1 cellular context compared by ENCODE assay signal in the genomic region with DNA sequence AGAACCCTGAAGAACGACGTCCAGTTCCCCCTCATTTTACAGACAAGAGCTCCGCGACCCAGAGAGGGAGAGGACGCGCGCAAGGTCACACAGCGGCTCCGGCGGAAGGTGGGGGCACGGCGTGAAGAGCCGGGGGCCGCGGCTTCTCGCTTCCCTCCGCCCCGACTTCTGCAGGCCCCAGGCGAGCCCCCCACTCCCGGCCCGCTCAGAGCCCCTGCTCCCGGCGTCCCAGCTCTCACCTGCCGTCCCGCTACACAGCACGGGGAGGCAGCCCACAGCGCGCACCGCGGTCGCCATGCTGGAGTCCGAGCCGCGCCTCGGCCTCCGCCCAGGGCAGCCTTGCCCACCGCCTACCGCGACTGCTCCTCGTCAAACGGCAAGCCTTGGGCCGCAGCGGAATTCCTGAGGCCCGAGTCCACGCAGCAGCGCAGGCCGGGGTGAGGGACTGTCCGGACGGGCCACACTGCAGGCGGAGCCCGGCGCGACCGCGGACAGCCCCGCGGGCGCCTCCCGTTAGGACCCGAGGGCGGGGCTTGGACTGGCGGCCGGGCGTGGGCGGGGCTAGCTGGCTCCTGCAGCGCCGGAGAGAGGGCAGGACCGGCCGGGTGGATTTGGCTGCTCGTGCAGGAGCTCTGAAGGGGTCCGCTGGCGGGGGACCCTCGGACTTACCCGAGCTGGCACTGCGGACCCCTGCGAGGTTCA.
A peak's percentile ranks its signal among the peaks of the same experiment; 100 is the strongest.
TF ChIP-seq lines count a peak whose summit lies in the region.

A gene (minus strand): TSS at position 314 of the 702 bp plus-strand sequence. CDS start 17 bp downstream, at position 297.

TF ChIP-seq in HepG2, 621 proteins besides CTCF, POLR2A, EP300 and RAD21 (continued from another document and continues in another):
- no peak for TF ChIP-seq NR1H2 (CRISPR knock-in tag; IDR thresholded peaks at IDR 0.05; ENCODE audit: borderline replicate concordance, low read depth)
- TF ChIP-seq ZNF746 (CRISPR knock-in tag; IDR thresholded peaks at IDR 0.05): no peak
- peak; percentile 79; the same call in 1 of the 2 replicates for TF ChIP-seq ZFP36L1 (CRISPR knock-in tag; IDR thresholded peaks at IDR 0.05)
- TF ChIP-seq NONO (IDR thresholded peaks at IDR 0.05): no peak
- peak; percentile 98 for TF ChIP-seq NONO (CRISPR knock-in tag; conservative IDR thresholded peaks at IDR 0.05)
- TF ChIP-seq PHF20 (CRISPR knock-in tag; IDR thresholded peaks at IDR 0.05): peak; percentile 85
- TF ChIP-seq NFE2L2 (IDR thresholded peaks at IDR 0.05; ENCODE audit: low read length): no peak
- TF ChIP-seq, protein P1, sequence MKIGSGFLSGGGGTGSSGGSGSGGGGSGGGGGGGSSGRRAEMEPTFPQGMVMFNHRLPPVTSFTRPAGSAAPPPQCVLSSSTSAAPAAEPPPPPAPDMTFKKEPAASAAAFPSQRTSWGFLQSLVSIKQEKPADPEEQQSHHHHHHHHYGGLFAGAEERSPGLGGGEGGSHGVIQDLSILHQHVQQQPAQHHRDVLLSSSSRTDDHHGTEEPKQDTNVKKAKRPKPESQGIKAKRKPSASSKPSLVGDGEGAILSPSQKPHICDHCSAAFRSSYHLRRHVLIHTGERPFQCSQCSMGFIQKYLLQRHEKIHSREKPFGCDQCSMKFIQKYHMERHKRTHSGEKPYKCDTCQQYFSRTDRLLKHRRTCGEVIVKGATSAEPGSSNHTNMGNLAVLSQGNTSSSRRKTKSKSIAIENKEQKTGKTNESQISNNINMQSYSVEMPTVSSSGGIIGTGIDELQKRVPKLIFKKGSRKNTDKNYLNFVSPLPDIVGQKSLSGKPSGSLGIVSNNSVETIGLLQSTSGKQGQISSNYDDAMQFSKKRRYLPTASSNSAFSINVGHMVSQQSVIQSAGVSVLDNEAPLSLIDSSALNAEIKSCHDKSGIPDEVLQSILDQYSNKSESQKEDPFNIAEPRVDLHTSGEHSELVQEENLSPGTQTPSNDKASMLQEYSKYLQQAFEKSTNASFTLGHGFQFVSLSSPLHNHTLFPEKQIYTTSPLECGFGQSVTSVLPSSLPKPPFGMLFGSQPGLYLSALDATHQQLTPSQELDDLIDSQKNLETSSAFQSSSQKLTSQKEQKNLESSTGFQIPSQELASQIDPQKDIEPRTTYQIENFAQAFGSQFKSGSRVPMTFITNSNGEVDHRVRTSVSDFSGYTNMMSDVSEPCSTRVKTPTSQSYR (CRISPR knock-in tag; IDR thresholded peaks at IDR 0.05; ENCODE audit: borderline replicate concordance): no peak
- peak; percentile 60; the same call in 1 of the 2 replicates for TF ChIP-seq ARID2 (CRISPR knock-in tag; IDR thresholded peaks at IDR 0.05; ENCODE audit: borderline replicate concordance)
- TF ChIP-seq FLYWCH1 (CRISPR knock-in tag; IDR thresholded peaks at IDR 0.05): no peak
- TF ChIP-seq, protein P2, sequence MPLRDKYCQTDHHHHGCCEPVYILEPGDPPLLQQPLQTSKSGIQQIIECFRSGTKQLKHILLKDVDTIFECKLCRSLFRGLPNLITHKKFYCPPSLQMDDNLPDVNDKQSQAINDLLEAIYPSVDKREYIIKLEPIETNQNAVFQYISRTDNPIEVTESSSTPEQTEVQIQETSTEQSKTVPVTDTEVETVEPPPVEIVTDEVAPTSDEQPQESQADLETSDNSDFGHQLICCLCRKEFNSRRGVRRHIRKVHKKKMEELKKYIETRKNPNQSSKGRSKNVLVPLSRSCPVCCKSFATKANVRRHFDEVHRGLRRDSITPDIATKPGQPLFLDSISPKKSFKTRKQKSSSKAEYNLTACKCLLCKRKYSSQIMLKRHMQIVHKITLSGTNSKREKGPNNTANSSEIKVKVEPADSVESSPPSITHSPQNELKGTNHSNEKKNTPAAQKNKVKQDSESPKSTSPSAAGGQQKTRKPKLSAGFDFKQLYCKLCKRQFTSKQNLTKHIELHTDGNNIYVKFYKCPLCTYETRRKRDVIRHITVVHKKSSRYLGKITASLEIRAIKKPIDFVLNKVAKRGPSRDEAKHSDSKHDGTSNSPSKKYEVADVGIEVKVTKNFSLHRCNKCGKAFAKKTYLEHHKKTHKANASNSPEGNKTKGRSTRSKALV (CRISPR knock-in tag; IDR thresholded peaks at IDR 0.05): peak; percentile 92
- TF ChIP-seq, protein P3, sequence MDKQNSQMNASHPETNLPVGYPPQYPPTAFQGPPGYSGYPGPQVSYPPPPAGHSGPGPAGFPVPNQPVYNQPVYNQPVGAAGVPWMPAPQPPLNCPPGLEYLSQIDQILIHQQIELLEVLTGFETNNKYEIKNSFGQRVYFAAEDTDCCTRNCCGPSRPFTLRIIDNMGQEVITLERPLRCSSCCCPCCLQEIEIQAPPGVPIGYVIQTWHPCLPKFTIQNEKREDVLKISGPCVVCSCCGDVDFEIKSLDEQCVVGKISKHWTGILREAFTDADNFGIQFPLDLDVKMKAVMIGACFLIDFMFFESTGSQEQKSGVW (CRISPR knock-in tag; IDR thresholded peaks at IDR 0.05; ENCODE audit: borderline replicate concordance): no peak
- peak; percentile 69; the same call in 1 of the 2 replicates for TF ChIP-seq ZNF331 (CRISPR knock-in tag; IDR thresholded peaks at IDR 0.05)
- TF ChIP-seq, protein P4, sequence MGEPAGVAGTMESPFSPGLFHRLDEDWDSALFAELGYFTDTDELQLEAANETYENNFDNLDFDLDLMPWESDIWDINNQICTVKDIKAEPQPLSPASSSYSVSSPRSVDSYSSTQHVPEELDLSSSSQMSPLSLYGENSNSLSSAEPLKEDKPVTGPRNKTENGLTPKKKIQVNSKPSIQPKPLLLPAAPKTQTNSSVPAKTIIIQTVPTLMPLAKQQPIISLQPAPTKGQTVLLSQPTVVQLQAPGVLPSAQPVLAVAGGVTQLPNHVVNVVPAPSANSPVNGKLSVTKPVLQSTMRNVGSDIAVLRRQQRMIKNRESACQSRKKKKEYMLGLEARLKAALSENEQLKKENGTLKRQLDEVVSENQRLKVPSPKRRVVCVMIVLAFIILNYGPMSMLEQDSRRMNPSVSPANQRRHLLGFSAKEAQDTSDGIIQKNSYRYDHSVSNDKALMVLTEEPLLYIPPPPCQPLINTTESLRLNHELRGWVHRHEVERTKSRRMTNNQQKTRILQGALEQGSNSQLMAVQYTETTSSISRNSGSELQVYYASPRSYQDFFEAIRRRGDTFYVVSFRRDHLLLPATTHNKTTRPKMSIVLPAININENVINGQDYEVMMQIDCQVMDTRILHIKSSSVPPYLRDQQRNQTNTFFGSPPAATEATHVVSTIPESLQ (CRISPR knock-in tag; conservative IDR thresholded peaks at IDR 0.05): 0 out of 2 replicates have a peak, but pooled peaks have one; percentile 36
- peak; percentile 91 for TF ChIP-seq KDM5B (CRISPR knock-in tag; IDR thresholded peaks at IDR 0.05; ENCODE audit: borderline replicate concordance)
- no peak for TF ChIP-seq SMARCC2 (IDR thresholded peaks at IDR 0.05)
- TF ChIP-seq YEATS4 (CRISPR knock-in tag; IDR thresholded peaks at IDR 0.05; ENCODE audit: borderline replicate concordance): peak; percentile 99
- TF ChIP-seq, protein P5, sequence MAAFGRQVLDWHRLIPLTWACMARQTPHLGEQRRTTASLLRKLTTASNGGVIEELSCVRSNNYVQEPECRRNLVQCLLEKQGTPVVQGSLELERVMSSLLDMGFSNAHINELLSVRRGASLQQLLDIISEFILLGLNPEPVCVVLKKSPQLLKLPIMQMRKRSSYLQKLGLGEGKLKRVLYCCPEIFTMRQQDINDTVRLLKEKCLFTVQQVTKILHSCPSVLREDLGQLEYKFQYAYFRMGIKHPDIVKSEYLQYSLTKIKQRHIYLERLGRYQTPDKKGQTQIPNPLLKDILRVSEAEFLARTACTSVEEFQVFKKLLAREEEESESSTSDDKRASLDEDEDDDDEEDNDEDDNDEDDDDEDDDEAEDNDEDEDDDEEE (CRISPR knock-in tag; IDR thresholded peaks at IDR 0.05): 0 out of 2 replicates have a peak, but pooled peaks have one; percentile 53
- peak; percentile 89; the same call in 1 of the 2 replicates for TF ChIP-seq ZNF788 (CRISPR knock-in tag; IDR thresholded peaks at IDR 0.05; ENCODE audit: borderline replicate concordance)
- TF ChIP-seq TMF1 (CRISPR knock-in tag; IDR thresholded peaks at IDR 0.05; ENCODE audit: low read depth): peak; percentile 96
- TF ChIP-seq, protein P6, sequence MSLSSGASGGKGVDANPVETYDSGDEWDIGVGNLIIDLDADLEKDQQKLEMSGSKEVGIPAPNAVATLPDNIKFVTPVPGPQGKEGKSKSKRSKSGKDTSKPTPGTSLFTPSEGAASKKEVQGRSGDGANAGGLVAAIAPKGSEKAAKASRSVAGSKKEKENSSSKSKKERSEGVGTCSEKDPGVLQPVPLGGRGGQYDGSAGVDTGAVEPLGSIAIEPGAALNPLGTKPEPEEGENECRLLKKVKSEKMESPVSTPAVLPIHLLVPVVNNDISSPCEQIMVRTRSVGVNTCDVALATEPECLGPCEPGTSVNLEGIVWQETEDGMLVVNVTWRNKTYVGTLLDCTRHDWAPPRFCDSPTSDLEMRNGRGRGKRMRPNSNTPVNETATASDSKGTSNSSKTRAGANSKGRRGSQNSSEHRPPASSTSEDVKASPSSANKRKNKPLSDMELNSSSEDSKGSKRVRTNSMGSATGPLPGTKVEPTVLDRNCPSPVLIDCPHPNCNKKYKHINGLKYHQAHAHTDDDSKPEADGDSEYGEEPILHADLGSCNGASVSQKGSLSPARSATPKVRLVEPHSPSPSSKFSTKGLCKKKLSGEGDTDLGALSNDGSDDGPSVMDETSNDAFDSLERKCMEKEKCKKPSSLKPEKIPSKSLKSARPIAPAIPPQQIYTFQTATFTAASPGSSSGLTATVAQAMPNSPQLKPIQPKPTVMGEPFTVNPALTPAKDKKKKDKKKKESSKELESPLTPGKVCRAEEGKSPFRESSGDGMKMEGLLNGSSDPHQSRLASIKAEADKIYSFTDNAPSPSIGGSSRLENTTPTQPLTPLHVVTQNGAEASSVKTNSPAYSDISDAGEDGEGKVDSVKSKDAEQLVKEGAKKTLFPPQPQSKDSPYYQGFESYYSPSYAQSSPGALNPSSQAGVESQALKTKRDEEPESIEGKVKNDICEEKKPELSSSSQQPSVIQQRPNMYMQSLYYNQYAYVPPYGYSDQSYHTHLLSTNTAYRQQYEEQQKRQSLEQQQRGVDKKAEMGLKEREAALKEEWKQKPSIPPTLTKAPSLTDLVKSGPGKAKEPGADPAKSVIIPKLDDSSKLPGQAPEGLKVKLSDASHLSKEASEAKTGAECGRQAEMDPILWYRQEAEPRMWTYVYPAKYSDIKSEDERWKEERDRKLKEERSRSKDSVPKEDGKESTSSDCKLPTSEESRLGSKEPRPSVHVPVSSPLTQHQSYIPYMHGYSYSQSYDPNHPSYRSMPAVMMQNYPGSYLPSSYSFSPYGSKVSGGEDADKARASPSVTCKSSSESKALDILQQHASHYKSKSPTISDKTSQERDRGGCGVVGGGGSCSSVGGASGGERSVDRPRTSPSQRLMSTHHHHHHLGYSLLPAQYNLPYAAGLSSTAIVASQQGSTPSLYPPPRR (CRISPR knock-in tag; IDR thresholded peaks at IDR 0.05; ENCODE audit: borderline replicate concordance): peak; percentile 75
- peak; percentile 97 for TF ChIP-seq ZSCAN20 (CRISPR knock-in tag; IDR thresholded peaks at IDR 0.05; ENCODE audit: borderline replicate concordance)
- no peak for TF ChIP-seq ATM (IDR thresholded peaks at IDR 0.05; ENCODE audit: borderline replicate concordance)
- no peak for TF ChIP-seq NFIB (CRISPR knock-in tag; IDR thresholded peaks at IDR 0.05; ENCODE audit: borderline replicate concordance)
- TF ChIP-seq, protein P7, sequence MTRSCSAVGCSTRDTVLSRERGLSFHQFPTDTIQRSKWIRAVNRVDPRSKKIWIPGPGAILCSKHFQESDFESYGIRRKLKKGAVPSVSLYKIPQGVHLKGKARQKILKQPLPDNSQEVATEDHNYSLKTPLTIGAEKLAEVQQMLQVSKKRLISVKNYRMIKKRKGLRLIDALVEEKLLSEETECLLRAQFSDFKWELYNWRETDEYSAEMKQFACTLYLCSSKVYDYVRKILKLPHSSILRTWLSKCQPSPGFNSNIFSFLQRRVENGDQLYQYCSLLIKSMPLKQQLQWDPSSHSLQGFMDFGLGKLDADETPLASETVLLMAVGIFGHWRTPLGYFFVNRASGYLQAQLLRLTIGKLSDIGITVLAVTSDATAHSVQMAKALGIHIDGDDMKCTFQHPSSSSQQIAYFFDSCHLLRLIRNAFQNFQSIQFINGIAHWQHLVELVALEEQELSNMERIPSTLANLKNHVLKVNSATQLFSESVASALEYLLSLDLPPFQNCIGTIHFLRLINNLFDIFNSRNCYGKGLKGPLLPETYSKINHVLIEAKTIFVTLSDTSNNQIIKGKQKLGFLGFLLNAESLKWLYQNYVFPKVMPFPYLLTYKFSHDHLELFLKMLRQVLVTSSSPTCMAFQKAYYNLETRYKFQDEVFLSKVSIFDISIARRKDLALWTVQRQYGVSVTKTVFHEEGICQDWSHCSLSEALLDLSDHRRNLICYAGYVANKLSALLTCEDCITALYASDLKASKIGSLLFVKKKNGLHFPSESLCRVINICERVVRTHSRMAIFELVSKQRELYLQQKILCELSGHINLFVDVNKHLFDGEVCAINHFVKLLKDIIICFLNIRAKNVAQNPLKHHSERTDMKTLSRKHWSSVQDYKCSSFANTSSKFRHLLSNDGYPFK (CRISPR knock-in tag; IDR thresholded peaks at IDR 0.05; ENCODE audit: borderline replicate concordance): peak; percentile 80
- TF ChIP-seq, protein P8, sequence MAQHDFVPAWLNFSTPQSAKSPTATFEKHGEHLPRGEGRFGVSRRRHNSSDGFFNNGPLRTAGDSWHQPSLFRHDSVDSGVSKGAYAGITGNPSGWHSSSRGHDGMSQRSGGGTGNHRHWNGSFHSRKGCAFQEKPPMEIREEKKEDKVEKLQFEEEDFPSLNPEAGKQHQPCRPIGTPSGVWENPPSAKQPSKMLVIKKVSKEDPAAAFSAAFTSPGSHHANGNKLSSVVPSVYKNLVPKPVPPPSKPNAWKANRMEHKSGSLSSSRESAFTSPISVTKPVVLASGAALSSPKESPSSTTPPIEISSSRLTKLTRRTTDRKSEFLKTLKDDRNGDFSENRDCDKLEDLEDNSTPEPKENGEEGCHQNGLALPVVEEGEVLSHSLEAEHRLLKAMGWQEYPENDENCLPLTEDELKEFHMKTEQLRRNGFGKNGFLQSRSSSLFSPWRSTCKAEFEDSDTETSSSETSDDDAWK (CRISPR knock-in tag; IDR thresholded peaks at IDR 0.05): no peak
- TF ChIP-seq DPF2 (CRISPR knock-in tag; IDR thresholded peaks at IDR 0.05; ENCODE audit: borderline replicate concordance, low read depth): no peak
- TF ChIP-seq ZFP82 (CRISPR knock-in tag; IDR thresholded peaks at IDR 0.05; ENCODE audit: borderline replicate concordance): peak; percentile 74; the same call in 1 of the 2 replicates
- TF ChIP-seq CENPT (CRISPR knock-in tag; IDR thresholded peaks at IDR 0.05; ENCODE audit: low read depth): peak; percentile 85
- TF ChIP-seq CCAR2 (optimal IDR thresholded peaks at IDR 0.05; ENCODE audit: low read depth, low read length): no peak
- TF ChIP-seq ZNF550 (CRISPR knock-in tag; IDR thresholded peaks at IDR 0.05; ENCODE audit: borderline replicate concordance): peak; percentile 63; the same call in 1 of the 2 replicates
- no peak for TF ChIP-seq TCF12 (IDR thresholded peaks at IDR 0.05)
- peak; percentile 85; the same call in 1 of the 2 replicates for TF ChIP-seq TCF12 (CRISPR knock-in tag; IDR thresholded peaks at IDR 0.05)
- TF ChIP-seq ZNF224 (CRISPR knock-in tag; IDR thresholded peaks at IDR 0.05): no peak
- TF ChIP-seq GABPA (IDR thresholded peaks at IDR 0.05; ENCODE audit: low read depth, low read length): no peak
- no peak for TF ChIP-seq GABPA (CRISPR knock-in tag; IDR thresholded peaks at IDR 0.05; ENCODE audit: low read depth)
- TF ChIP-seq ATAD3A (CRISPR knock-in tag; IDR thresholded peaks at IDR 0.05): no peak
- TF ChIP-seq KLF15 (CRISPR knock-in tag; IDR thresholded peaks at IDR 0.05; ENCODE audit: borderline replicate concordance): peak; percentile 52; the same call in 1 of the 2 replicates
- TF ChIP-seq, protein P9, sequence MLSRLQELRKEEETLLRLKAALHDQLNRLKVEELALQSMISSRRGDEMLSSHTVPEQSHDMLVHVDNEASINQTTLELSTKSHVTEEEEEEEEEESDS (CRISPR knock-in tag; IDR thresholded peaks at IDR 0.05; ENCODE audit: borderline replicate concordance): peak; percentile 81; the same call in 1 of the 2 replicates
- TF ChIP-seq AKAP8 (CRISPR knock-in tag; IDR thresholded peaks at IDR 0.05): peak; percentile 93
- no peak; the same call in 1 of the 2 replicates for TF ChIP-seq ZNF766 (CRISPR knock-in tag; IDR thresholded peaks at IDR 0.05; ENCODE audit: borderline replicate concordance)
